1 cellular context compared by ENCODE assay signal in the genomic region with DNA sequence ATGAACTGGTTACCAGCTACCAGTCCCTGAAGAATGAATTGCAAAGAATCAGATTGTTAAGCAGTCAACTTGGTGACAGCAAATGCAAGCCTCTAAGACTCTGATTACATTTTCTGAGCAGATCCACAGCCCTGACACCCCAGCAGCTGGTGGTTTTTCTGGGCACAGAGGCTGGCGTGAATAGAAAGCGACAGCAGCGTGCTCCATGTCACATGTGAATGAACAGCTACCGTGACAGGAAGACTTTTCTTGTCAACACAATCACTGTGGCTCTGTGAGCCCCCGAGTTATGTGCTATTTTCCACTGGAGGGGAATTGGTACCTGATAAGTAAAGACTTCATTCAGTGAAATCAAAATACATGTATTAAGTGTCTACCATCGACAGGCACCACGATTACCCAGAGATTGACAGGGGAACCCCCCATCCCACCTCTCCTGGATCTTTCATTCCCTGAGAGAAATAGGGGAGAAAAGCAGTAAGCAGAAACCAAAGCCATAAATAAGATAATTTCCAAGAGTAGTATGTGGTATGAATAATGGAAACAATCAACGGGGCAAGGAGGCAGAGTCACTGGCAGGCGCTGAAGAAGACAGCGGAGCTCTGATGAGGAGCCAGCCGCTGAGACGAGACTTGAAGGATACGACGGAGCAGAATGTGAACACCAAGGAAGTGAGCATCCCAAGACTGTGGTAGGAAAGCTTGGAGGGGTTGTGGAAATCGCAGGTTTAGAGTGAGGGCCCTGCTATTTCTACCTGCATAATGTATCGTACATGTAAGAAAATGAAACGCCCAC.
TF ChIP-seq lines count a peak whose summit lies in the region.

No MANE protein-coding gene starts in this region.

TF ChIP-seq in H1, 55 proteins besides CTCF, POLR2A, EP300 and RAD21 (continued from another document):
- TF ChIP-seq, protein P1, sequence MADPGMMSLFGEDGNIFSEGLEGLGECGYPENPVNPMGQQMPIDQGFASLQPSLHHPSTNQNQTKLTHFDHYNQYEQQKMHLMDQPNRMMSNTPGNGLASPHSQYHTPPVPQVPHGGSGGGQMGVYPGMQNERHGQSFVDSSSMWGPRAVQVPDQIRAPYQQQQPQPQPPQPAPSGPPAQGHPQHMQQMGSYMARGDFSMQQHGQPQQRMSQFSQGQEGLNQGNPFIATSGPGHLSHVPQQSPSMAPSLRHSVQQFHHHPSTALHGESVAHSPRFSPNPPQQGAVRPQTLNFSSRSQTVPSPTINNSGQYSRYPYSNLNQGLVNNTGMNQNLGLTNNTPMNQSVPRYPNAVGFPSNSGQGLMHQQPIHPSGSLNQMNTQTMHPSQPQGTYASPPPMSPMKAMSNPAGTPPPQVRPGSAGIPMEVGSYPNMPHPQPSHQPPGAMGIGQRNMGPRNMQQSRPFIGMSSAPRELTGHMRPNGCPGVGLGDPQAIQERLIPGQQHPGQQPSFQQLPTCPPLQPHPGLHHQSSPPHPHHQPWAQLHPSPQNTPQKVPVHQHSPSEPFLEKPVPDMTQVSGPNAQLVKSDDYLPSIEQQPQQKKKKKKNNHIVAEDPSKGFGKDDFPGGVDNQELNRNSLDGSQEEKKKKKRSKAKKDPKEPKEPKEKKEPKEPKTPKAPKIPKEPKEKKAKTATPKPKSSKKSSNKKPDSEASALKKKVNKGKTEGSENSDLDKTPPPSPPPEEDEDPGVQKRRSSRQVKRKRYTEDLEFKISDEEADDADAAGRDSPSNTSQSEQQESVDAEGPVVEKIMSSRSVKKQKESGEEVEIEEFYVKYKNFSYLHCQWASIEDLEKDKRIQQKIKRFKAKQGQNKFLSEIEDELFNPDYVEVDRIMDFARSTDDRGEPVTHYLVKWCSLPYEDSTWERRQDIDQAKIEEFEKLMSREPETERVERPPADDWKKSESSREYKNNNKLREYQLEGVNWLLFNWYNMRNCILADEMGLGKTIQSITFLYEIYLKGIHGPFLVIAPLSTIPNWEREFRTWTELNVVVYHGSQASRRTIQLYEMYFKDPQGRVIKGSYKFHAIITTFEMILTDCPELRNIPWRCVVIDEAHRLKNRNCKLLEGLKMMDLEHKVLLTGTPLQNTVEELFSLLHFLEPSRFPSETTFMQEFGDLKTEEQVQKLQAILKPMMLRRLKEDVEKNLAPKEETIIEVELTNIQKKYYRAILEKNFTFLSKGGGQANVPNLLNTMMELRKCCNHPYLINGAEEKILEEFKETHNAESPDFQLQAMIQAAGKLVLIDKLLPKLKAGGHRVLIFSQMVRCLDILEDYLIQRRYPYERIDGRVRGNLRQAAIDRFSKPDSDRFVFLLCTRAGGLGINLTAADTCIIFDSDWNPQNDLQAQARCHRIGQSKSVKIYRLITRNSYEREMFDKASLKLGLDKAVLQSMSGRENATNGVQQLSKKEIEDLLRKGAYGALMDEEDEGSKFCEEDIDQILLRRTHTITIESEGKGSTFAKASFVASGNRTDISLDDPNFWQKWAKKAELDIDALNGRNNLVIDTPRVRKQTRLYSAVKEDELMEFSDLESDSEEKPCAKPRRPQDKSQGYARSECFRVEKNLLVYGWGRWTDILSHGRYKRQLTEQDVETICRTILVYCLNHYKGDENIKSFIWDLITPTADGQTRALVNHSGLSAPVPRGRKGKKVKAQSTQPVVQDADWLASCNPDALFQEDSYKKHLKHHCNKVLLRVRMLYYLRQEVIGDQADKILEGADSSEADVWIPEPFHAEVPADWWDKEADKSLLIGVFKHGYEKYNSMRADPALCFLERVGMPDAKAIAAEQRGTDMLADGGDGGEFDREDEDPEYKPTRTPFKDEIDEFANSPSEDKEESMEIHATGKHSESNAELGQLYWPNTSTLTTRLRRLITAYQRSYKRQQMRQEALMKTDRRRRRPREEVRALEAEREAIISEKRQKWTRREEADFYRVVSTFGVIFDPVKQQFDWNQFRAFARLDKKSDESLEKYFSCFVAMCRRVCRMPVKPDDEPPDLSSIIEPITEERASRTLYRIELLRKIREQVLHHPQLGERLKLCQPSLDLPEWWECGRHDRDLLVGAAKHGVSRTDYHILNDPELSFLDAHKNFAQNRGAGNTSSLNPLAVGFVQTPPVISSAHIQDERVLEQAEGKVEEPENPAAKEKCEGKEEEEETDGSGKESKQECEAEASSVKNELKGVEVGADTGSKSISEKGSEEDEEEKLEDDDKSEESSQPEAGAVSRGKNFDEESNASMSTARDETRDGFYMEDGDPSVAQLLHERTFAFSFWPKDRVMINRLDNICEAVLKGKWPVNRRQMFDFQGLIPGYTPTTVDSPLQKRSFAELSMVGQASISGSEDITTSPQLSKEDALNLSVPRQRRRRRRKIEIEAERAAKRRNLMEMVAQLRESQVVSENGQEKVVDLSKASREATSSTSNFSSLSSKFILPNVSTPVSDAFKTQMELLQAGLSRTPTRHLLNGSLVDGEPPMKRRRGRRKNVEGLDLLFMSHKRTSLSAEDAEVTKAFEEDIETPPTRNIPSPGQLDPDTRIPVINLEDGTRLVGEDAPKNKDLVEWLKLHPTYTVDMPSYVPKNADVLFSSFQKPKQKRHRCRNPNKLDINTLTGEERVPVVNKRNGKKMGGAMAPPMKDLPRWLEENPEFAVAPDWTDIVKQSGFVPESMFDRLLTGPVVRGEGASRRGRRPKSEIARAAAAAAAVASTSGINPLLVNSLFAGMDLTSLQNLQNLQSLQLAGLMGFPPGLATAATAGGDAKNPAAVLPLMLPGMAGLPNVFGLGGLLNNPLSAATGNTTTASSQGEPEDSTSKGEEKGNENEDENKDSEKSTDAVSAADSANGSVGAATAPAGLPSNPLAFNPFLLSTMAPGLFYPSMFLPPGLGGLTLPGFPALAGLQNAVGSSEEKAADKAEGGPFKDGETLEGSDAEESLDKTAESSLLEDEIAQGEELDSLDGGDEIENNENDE (IDR thresholded peaks at IDR 0.05; ENCODE audit: insufficient replicate concordance, low read length): no peak
- TF ChIP-seq SIN3A (conservative IDR thresholded peaks at IDR 0.05 in 1 of 2, IDR thresholded peaks at IDR 0.05 in 1 of 2; ENCODE audit: low read depth in 1 of 2, low read length in 2 of 2) (no peak), POLR2AphosphoS5 (IDR thresholded peaks at IDR 0.05; ENCODE audit: low read depth, low read length) (no peak), RXRA (IDR thresholded peaks at IDR 0.05; ENCODE audit: insufficient read depth, low read depth, low read length) (no peak), YY1 (IDR thresholded peaks at IDR 0.05; ENCODE audit: low read depth, low read length) (no peak), BCL11A (IDR thresholded peaks at IDR 0.05; ENCODE audit: low read depth in 2 of 2, low read length in 2 of 2) (no peak), CBX5 (IDR thresholded peaks at IDR 0.05; ENCODE audit: low read depth, low read length) (no peak), SAP30 (IDR thresholded peaks at IDR 0.05; ENCODE audit: insufficient read depth, insufficient replicate concordance, low read length) (no peak), RNF2 (IDR thresholded peaks at IDR 0.05; ENCODE audit: borderline replicate concordance, low read depth, low read length, missing control alignments, poor library complexity, severe bottlenecking) (no peak)
